In the genomic region with DNA sequence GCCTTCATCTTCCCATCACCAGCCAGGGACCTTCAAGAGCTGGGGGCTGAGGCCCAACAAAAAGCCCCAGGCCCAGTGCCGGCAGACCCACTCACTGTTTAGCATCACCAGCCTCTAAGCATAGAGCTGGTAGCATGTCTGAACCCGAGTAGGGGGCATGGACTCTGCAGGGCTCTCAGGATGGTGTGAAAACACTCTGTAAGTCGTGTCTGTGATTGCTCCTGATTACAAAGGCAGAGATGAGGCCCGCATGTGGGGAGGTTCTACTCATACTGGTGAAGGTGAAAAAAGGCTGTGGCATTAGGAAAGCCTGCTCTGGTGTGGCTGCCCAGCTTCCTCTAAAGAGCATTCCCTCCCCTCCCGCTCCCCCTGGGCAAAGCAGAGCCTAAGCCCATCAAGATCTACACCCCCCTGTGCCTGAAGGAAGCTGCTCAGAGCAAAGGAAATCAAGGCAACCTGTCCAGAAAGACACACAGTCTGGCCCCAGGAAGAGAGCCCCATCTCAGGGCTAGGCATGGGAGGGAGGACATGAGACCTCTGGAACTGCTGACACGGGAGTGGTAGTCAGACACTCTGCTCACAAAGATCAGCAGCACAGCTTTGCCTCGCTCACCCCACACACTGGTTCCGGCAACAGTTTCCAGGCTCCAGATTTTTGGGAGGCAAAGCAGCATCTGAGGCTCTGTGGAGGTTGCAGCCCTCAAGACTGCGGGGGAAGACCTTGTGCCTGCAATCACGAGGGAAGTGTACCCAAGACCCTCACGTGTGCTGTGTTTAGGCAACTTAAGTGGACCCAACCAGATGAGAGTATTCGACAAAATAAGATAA, we compare ENCODE assay signal across 13 cellular contexts. TPM values are rescaled to one million over a fixed set of nuclear protein-coding genes. Genes with fewer than 3 reads are reported as not detected.
A peak's percentile ranks its signal among the peaks of the same experiment; 100 is the strongest.
DNase-seq lines count a peak whose midpoint lies in the region; ATAC-seq and TF ChIP-seq lines count a peak whose summit lies in the region.
"Had no signal": no experiment of that assay in that cellular context is flagged by ENCODE, and none has a peak within 500 bp of the region (broad histone marks: within the 10 kb centered on the region; RNA-seq: fewer than 3 reads in every experiment).

No MANE protein-coding gene starts in this region.

- H2BK5ac ChIP-seq in mesenchymal stem cell (ENCODE audit: low read depth, low read length, poor library complexity, severe bottlenecking), result no peak overlapping the region

- peak overlapping the region; percentile 30 for H3K27ac Mint-ChIP-seq in activated naive CD4-positive, alpha-beta T cell treated with anti-CD3 and anti-CD28 coated beads, Interleukin-2, amount 50 U/mL, for 24 hours
- H3K27ac Mint-ChIP-seq in activated naive CD8-positive, alpha-beta T cell treated with anti-CD3 and anti-CD28 coated beads, Interleukin-2, amount 50 U/mL, for 24 hours, result peak overlapping the region; percentile 31
- H3K27ac Mint-ChIP-seq in type B pancreatic cell (peak overlapping the region; percentile 77), mesothelial cell of epicardium (no peak overlapping the region)

- no peak overlapping the region for H3K4me2 ChIP-seq in mesenchymal stem cell (ENCODE audit: low read length, poor library complexity, severe bottlenecking)

- H2BK15ac ChIP-seq in mesenchymal stem cell (ENCODE audit: low read depth, poor library complexity, severe bottlenecking), result no peak overlapping the region

- H4K91ac ChIP-seq in mesenchymal stem cell (ENCODE audit: low read length), result no peak overlapping the region

- no peaks in the 10 kb centered on the region for H3K9me3 Mint-ChIP-seq in activated naive CD4-positive, alpha-beta T cell treated with anti-CD3 and anti-CD28 coated beads, Interleukin-2, amount 50 U/mL, for 24 hours
- H3K9me3 Mint-ChIP-seq in activated naive CD8-positive, alpha-beta T cell treated with anti-CD3 and anti-CD28 coated beads, Interleukin-2, amount 50 U/mL, for 24 hours, result no peaks in the 10 kb centered on the region
- no peaks in the 10 kb centered on the region for H3K9me3 Mint-ChIP-seq in type B pancreatic cell
- H3K9me3 Mint-ChIP-seq in mesothelial cell of epicardium, result no peaks in the 10 kb centered on the region

- H4K8ac ChIP-seq in mesenchymal stem cell (ENCODE audit: low read length), result no peak overlapping the region

- H3K79me1 ChIP-seq in mesenchymal stem cell (replicated peaks; ENCODE audit: low read length, poor library complexity, severe bottlenecking), result peaks cover 54% of the 10 kb centered on the region

- 85% methylated on average over 12 of the region's 12 CpGs for WGBS in mesenchymal stem cell

- H3K4me1 ChIP-seq in mesenchymal stem cell (ENCODE audit: control insufficient read depth, insufficient read depth, low read depth, low read length), result peaks cover 63% of the 10 kb centered on the region
- H3K4me1 ChIP-seq in foreskin keratinocyte, result peaks cover 31% of the 10 kb centered on the region

- no peak overlapping the region for H3K27ac ChIP-seq in mesenchymal stem cell (ENCODE audit: low read length, poor library complexity, severe bottlenecking)
- H3K27ac ChIP-seq in foreskin keratinocyte, result no peak overlapping the region

- no peak for ATAC-seq in activated naive CD8-positive, alpha-beta T cell treated with anti-CD3 and anti-CD28 coated beads, Interleukin-2, amount 50 U/mL, for 24 hours
- no peak for ATAC-seq in foreskin keratinocyte
- ATAC-seq: sciatic nerve had no signal

- H2AFZ ChIP-seq in mesenchymal stem cell (ENCODE audit: low read depth, low read length), result no peak overlapping the region

- H3K4ac ChIP-seq in mesenchymal stem cell (ENCODE audit: low read depth in 1 of 2, low read length in 2 of 2), result no peak overlapping the region

- H3K4me3 ChIP-seq in mesenchymal stem cell (ENCODE audit: insufficient read depth in 1 of 2, low read depth in 1 of 2, low read length in 2 of 2), result no peak overlapping the region
- H3K4me3 ChIP-seq: tibial nerve had no signal

- peak overlapping the region in 1 of 2 experiments; percentile 26 for H3K23ac ChIP-seq in mesenchymal stem cell (ENCODE audit: low read length in 2 of 2)

- no peaks in the 10 kb centered on the region for H3K27me3 ChIP-seq in mesenchymal stem cell (ENCODE audit: control insufficient read depth in 1 of 2, insufficient read depth in 1 of 2, low read length in 2 of 2)
- H3K27me3 ChIP-seq in foreskin keratinocyte, result no peaks in the 10 kb centered on the region
- H3K27me3 ChIP-seq: tibial nerve had no signal

- peaks cover 7% of the 10 kb centered on the region for H3K36me3 Mint-ChIP-seq in activated naive CD4-positive, alpha-beta T cell treated with anti-CD3 and anti-CD28 coated beads, Interleukin-2, amount 50 U/mL, for 24 hours
- H3K36me3 Mint-ChIP-seq in activated naive CD8-positive, alpha-beta T cell treated with anti-CD3 and anti-CD28 coated beads, Interleukin-2, amount 50 U/mL, for 24 hours (ENCODE audit: low read depth), result peaks cover 36% of the 10 kb centered on the region
- H3K36me3 Mint-ChIP-seq in type B pancreatic cell, result peaks cover 34% of the 10 kb centered on the region
- peaks cover 20% of the 10 kb centered on the region for H3K36me3 Mint-ChIP-seq in mesothelial cell of epicardium

- no peak for DNase-seq in activated naive CD4-positive, alpha-beta T cell treated with anti-CD3 and anti-CD28 coated beads, Interleukin-2, amount 50 U/mL, for 16 hours
- DNase-seq in activated naive CD8-positive, alpha-beta T cell treated with anti-CD3 and anti-CD28 coated beads, Interleukin-2, amount 50 U/mL, for 24 hours, result no peak
- DNase-seq in mesenchymal stem cell (no peak), type B pancreatic cell (ENCODE audit: extremely low spot score, unreplicated experiment) (no peak), mesothelial cell of epicardium (ENCODE audit: low spot score in 2 of 2, unreplicated experiment in 2 of 2) (no peak), AML-193 (lab: John Stamatoyannopoulos, UW) (no peak), foreskin keratinocyte (no peak)
- DNase-seq: aorta, hippocampal formation, T-helper 1 cell had no signal

- H3K4me1 Mint-ChIP-seq in activated naive CD4-positive, alpha-beta T cell treated with anti-CD3 and anti-CD28 coated beads, Interleukin-2, amount 50 U/mL, for 24 hours, result peaks cover 61% of the 10 kb centered on the region
- H3K4me1 Mint-ChIP-seq in activated naive CD8-positive, alpha-beta T cell treated with anti-CD3 and anti-CD28 coated beads, Interleukin-2, amount 50 U/mL, for 24 hours, result peaks cover 59% of the 10 kb centered on the region
- H3K4me1 Mint-ChIP-seq in type B pancreatic cell (ENCODE audit: unreplicated experiment), result peaks cover 61% of the 10 kb centered on the region
- peaks cover 42% of the 10 kb centered on the region for H3K4me1 Mint-ChIP-seq in mesothelial cell of epicardium

- H2BK12ac ChIP-seq in mesenchymal stem cell (ENCODE audit: low read length in 2 of 2), result peak overlapping the region in 1 of 2 experiments; percentile 11

- no peak overlapping the region for H3K4me3 Mint-ChIP-seq in activated naive CD4-positive, alpha-beta T cell treated with anti-CD3 and anti-CD28 coated beads, Interleukin-2, amount 50 U/mL, for 24 hours
- H3K4me3 Mint-ChIP-seq in activated naive CD8-positive, alpha-beta T cell treated with anti-CD3 and anti-CD28 coated beads, Interleukin-2, amount 50 U/mL, for 24 hours, result no peak overlapping the region
- H3K4me3 Mint-ChIP-seq in type B pancreatic cell (peak overlapping the region; percentile 17), mesothelial cell of epicardium (no peak overlapping the region)

- H3K9me3 ChIP-seq in mesenchymal stem cell (ENCODE audit: control insufficient read depth, low read length), result no peaks in the 10 kb centered on the region
- H3K9me3 ChIP-seq: tibial nerve had no signal

- H3K14ac ChIP-seq in mesenchymal stem cell (ENCODE audit: low read length in 2 of 2), result no peak overlapping the region

- H3K18ac ChIP-seq in mesenchymal stem cell (ENCODE audit: low read depth in 1 of 2, low read length in 2 of 2), result peak overlapping the region in 1 of 2 experiments; percentile 34

- H3K27me3 Mint-ChIP-seq in activated naive CD4-positive, alpha-beta T cell treated with anti-CD3 and anti-CD28 coated beads, Interleukin-2, amount 50 U/mL, for 24 hours, result no peaks in the 10 kb centered on the region
- no peaks in the 10 kb centered on the region for H3K27me3 Mint-ChIP-seq in activated naive CD8-positive, alpha-beta T cell treated with anti-CD3 and anti-CD28 coated beads, Interleukin-2, amount 50 U/mL, for 24 hours
- H3K27me3 Mint-ChIP-seq in type B pancreatic cell (no peaks in the 10 kb centered on the region), mesothelial cell of epicardium (ENCODE audit: low read depth) (no peaks in the 10 kb centered on the region)

- H2AK5ac ChIP-seq in mesenchymal stem cell (ENCODE audit: low read length, severe bottlenecking), result peak overlapping the region; percentile 38

- H3K9ac ChIP-seq in mesenchymal stem cell (ENCODE audit: low read length), result no peak overlapping the region

- peaks cover 48 to 49% of the 10 kb centered on the region in 2 experiments for H3K36me3 ChIP-seq in mesenchymal stem cell (ENCODE audit: control insufficient read depth in 1 of 2, insufficient read depth in 2 of 2, low read depth in 1 of 2, low read length in 2 of 2)

- H2BK120ac ChIP-seq in mesenchymal stem cell (ENCODE audit: low read depth, low read length), result no peak overlapping the region

- no peak for TF ChIP-seq CTCF in type B pancreatic cell (conservative IDR thresholded peaks at IDR 0.05)
- TF ChIP-seq CTCF in mesothelial cell of epicardium (IDR thresholded peaks at IDR 0.05; ENCODE audit: unreplicated experiment), result no peak
- no peak for TF ChIP-seq CTCF in foreskin keratinocyte (conservative IDR thresholded peaks at IDR 0.05)

RNA-seq across cellular contexts. Expression of a gene that starts 36.8 kb away (rescaled TPM):
- 25.6 TPM for polyA plus RNA-seq in mesenchymal stem cell (2013, experiment 1 of 2)
- 26.2 TPM for polyA plus RNA-seq in mesenchymal stem cell (2013, experiment 2 of 2)
- total RNA-seq in type B pancreatic cell (ENCODE audit: low replicate concordance), result 46.7 and 49.7 TPM in 2 replicates
- total RNA-seq in mesothelial cell of epicardium, result 49.7 to 52.4 TPM (median 50.5 TPM) in 3 replicates
- 35.6 and 42.5 TPM in 2 replicates for total RNA-seq in foreskin keratinocyte
- polyA plus RNA-seq in foreskin keratinocyte, result 65.0 and 67.0 TPM in 2 replicates

RNA-seq across cellular contexts. Expression of a gene that starts 39.7 kb away (rescaled TPM):
- polyA plus RNA-seq in mesenchymal stem cell (2013, experiment 1 of 2), result 2.0 TPM
- polyA plus RNA-seq in mesenchymal stem cell (2013, experiment 2 of 2), result 1.7 TPM
- total RNA-seq in type B pancreatic cell (ENCODE audit: low replicate concordance) (115 and 241 TPM in 2 replicates), mesothelial cell of epicardium (83.5 to 86.9 TPM (median 84.2 TPM) in 3 replicates), foreskin keratinocyte (45.0 and 46.9 TPM in 2 replicates)
- polyA plus RNA-seq in foreskin keratinocyte, result 34.1 and 36.8 TPM in 2 replicates
